Comparison of ENCODE assay signal across 18 cellular contexts in the genomic region with DNA sequence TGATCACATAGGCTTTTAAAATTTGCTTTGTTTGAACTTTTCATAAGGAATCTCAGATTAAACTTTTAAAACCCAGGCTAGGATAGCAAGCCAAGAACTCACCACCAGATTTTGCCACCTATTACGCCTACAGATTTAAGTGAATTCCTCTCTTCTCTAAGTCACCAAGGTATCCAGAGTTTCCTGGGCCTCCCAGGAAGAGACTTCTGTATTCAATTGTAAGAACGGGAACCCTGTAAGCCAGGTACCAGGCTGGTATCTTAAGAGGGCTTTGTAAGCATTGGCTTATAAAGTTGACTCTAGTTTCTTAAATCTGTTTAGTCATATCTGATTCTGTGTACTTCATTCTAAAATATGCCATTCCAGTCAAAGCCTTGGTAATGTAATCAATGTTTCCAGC.
DNase-seq lines count a peak whose midpoint lies in the region; ATAC-seq, FAIRE-seq and TF ChIP-seq lines count a peak whose summit lies in the region.
"Had no signal": no experiment of that assay in that cellular context is flagged by ENCODE, and none has a peak within 500 bp of the region (broad histone marks: within the 10 kb centered on the region; RNA-seq: fewer than 3 reads in every experiment).

No MANE protein-coding gene starts in this region.

- H3K36me3 Mint-ChIP-seq in WTC11 (peaks cover 8% of the 10 kb centered on the region; the same call in 1 of the 2 replicates), neural progenitor cell (peaks cover 4% of the 10 kb centered on the region)

- no peak overlapping the region for H3K4me3 Mint-ChIP-seq in WTC11
- no peak overlapping the region for H3K4me3 Mint-ChIP-seq in neural progenitor cell
- H3K4me3 Mint-ChIP-seq: CD14-positive monocyte; CD4-positive, alpha-beta memory T cell had no signal

- H3K4me1 Mint-ChIP-seq in WTC11 (peaks cover 60% of the 10 kb centered on the region), neural progenitor cell (peaks cover 31% of the 10 kb centered on the region)
- H3K4me1 Mint-ChIP-seq: CD14-positive monocyte had no signal

- TF ChIP-seq POLR2A in H54 (IDR thresholded peaks at IDR 0.05; ENCODE audit: low read depth, low read length), result no peak

- H3K27me3 Mint-ChIP-seq in WTC11 (ENCODE audit: low read depth) (no peaks in the 10 kb centered on the region), neural progenitor cell (ENCODE audit: insufficient read depth, low read depth) (no peaks in the 10 kb centered on the region)
- H3K27me3 Mint-ChIP-seq: CD4-positive, alpha-beta memory T cell had no signal

- no peak for FAIRE-seq in H54 (lab: Jason Lieb, UNC)
- FAIRE-seq: GM12891 had no signal

- H3K4me2 ChIP-seq in neural progenitor cell, result no peak overlapping the region
- H3K4me2 ChIP-seq: BLaER1 had no signal

- no peaks in the 10 kb centered on the region for H3K79me2 ChIP-seq in neural progenitor cell (ENCODE audit: low read depth)

- no peaks in the 10 kb centered on the region for H3K9me3 ChIP-seq in neural progenitor cell (ENCODE audit: low read depth)
- H3K9me3 ChIP-seq: BLaER1, HAP-1 had no signal

- no peak overlapping the region for H3K4me3 ChIP-seq in neural progenitor cell
- H3K4me3 ChIP-seq: BLaER1, HAP-1 had no signal

- H3K27me3 ChIP-seq in neural progenitor cell, result no peaks in the 10 kb centered on the region
- H3K27me3 ChIP-seq: BLaER1 had no signal

- CTCF ChIA-PET in WTC11 (lab: Charles Lee), result no interaction called here

- H2AFZ ChIP-seq in neural progenitor cell (replicated peaks), result no peak overlapping the region

- H3K27ac Mint-ChIP-seq in WTC11 (no peak overlapping the region), neural progenitor cell (no peak overlapping the region)
- H3K27ac Mint-ChIP-seq: CD14-positive monocyte; CD4-positive, alpha-beta memory T cell had no signal

- peak; percentile 59 for ATAC-seq in WTC11
- ATAC-seq in GM19023 (IDR thresholded peaks at IDR 0.05; ENCODE audit: unreplicated experiment), result no peak

- no peak for TF ChIP-seq CTCF in WTC11 (IDR thresholded peaks at IDR 0.05)
- TF ChIP-seq CTCF in neural progenitor cell (IDR thresholded peaks at IDR 0.05), result no peak

- peaks cover 2% of the 10 kb centered on the region for H3F3A ChIP-seq in neural progenitor cell (ENCODE audit: low read depth)

- DNase-seq in DMS 273 treated with DMSO at 0.1 percent for 48 hours (lab: John Stamatoyannopoulos, UW), result peak; percentile 10
- DNase-seq in WTC11 (ENCODE audit: low spot score), result no peak
- DNase-seq in iPS DF 4.7 (ENCODE audit: extremely low read depth, low spot score), result peak; percentile 11
- peak; percentile 9 for DNase-seq in neural progenitor cell (ENCODE audit: low spot score)
- DNase-seq in GDM1 (lab: John Stamatoyannopoulos, UW), result no peak
- no peak for DNase-seq in H54 (ENCODE audit: insufficient read length, low spot score)
- DNase-seq: 8988T; CD4-positive, alpha-beta memory T cell; DMS53; DND-41; EL; GOT3 had no signal

- peaks cover 24% of the 10 kb centered on the region for H4K20me1 ChIP-seq in neural progenitor cell (ENCODE audit: low read depth)

- peaks cover 5% of the 10 kb centered on the region for H3K36me3 ChIP-seq in neural progenitor cell
- H3K36me3 ChIP-seq: BLaER1, HAP-1 had no signal

- H3K27ac ChIP-seq in neural progenitor cell, result no peak overlapping the region
- H3K27ac ChIP-seq: BLaER1, HL-60 had no signal

- POLR2A ChIA-PET in WTC11 (lab: Charles Lee), result no interaction called here

- peaks cover 34% of the 10 kb centered on the region for H3K4me1 ChIP-seq in neural progenitor cell
- H3K4me1 ChIP-seq: BLaER1 had no signal

- no peak overlapping the region for H3K9ac ChIP-seq in neural progenitor cell
- H3K9ac ChIP-seq: BLaER1 had no signal

- H3K9me3 Mint-ChIP-seq in WTC11, result peaks cover 3% of the 10 kb centered on the region
- peaks cover 10% of the 10 kb centered on the region for H3K9me3 Mint-ChIP-seq in neural progenitor cell

TF ChIP-seq in WTC11, 78 proteins besides CTCF, POLR2A, EP300 and RAD21:
- no peak for TF ChIP-seq FOXP1 (CRISPR knock-in tag; IDR thresholded peaks at IDR 0.05; ENCODE audit: borderline replicate concordance)
- no peak for TF ChIP-seq ZNF263 (CRISPR knock-in tag; IDR thresholded peaks at IDR 0.05; ENCODE audit: low read depth)
- no peak for TF ChIP-seq NR3C1 (CRISPR knock-in tag; conservative IDR thresholded peaks at IDR 0.05; ENCODE audit: low read depth)
- TF ChIP-seq KAT7 (CRISPR knock-in tag; IDR thresholded peaks at IDR 0.05; ENCODE audit: borderline replicate concordance), result no peak
- no peak for TF ChIP-seq ZNF219 (CRISPR knock-in tag; IDR thresholded peaks at IDR 0.05; ENCODE audit: borderline replicate concordance)
- TF ChIP-seq ZNF671 (CRISPR knock-in tag; IDR thresholded peaks at IDR 0.05), result no peak
- no peak for TF ChIP-seq NFYB (CRISPR knock-in tag; conservative IDR thresholded peaks at IDR 0.05; ENCODE audit: low read depth)
- TF ChIP-seq SMAD4 (CRISPR knock-in tag; IDR thresholded peaks at IDR 0.05), result no peak
- TF ChIP-seq, protein P1, sequence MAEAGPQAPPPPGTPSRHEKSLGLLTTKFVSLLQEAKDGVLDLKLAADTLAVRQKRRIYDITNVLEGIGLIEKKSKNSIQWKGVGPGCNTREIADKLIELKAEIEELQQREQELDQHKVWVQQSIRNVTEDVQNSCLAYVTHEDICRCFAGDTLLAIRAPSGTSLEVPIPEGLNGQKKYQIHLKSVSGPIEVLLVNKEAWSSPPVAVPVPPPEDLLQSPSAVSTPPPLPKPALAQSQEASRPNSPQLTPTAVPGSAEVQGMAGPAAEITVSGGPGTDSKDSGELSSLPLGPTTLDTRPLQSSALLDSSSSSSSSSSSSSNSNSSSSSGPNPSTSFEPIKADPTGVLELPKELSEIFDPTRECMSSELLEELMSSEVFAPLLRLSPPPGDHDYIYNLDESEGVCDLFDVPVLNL (CRISPR knock-in tag; IDR thresholded peaks at IDR 0.05; ENCODE audit: borderline replicate concordance, low read depth), result no peak
- TF ChIP-seq NFE2L1 (CRISPR knock-in tag; IDR thresholded peaks at IDR 0.05), result no peak

Comparison
In these comparisons a context has a peak if more than half of its experiments do, and no peak if none do; other contexts are left out.
1. DNase-seq: peak in DMS 273 treated with DMSO at 0.1 percent for 48 hours (single experiment), iPS DF 4.7 (single experiment) and neural progenitor cell (single experiment); none in WTC11 (single experiment), GDM1 (single experiment) and H54 (single experiment).